In genomic region chr17:1485748-1486376, GRCh38 we compare ENCODE assay signal across 1 cellular context.
A peak's percentile ranks its signal among the peaks of the same experiment; 100 is the strongest.
TF ChIP-seq lines count a peak whose summit lies in the region.

No MANE protein-coding gene starts in this region.

TF ChIP-seq in GM12878, 131 proteins besides CTCF, POLR2A, EP300 and RAD21 (continued from another document and continues in another):
- TF ChIP-seq CUX1 (IDR thresholded peaks at IDR 0.05; ENCODE audit: insufficient replicate concordance, low read depth, low read length), result no peak
- no peak for TF ChIP-seq NBN (IDR thresholded peaks at IDR 0.05)
- no peak for TF ChIP-seq BCL3 (IDR thresholded peaks at IDR 0.05; ENCODE audit: borderline replicate concordance, insufficient read depth, low read depth, low read length, poor library complexity, severe bottlenecking)
- no peak for TF ChIP-seq ASH2L (IDR thresholded peaks at IDR 0.05; ENCODE audit: borderline replicate concordance, low read depth)
- TF ChIP-seq GABPA (IDR thresholded peaks at IDR 0.05; ENCODE audit: low read depth), result no peak
- TF ChIP-seq ATF2 (IDR thresholded peaks at IDR 0.05; ENCODE audit: low read length), result no peak
- no peak for TF ChIP-seq RUNX3 (IDR thresholded peaks at IDR 0.05; ENCODE audit: low read length)
- TF ChIP-seq NFIC (IDR thresholded peaks at IDR 0.05; ENCODE audit: low read depth, low read length), result no peak
- no peak for TF ChIP-seq SUZ12 (IDR thresholded peaks at IDR 0.05; ENCODE audit: unreplicated experiment)
- no peak for TF ChIP-seq JUNB (IDR thresholded peaks at IDR 0.05)
- TF ChIP-seq ZNF207 (IDR thresholded peaks at IDR 0.05; ENCODE audit: borderline replicate concordance), result 0 out of 2 replicates have a peak, but pooled peaks have one; percentile 7
- 0 out of 2 replicates have a peak, but pooled peaks have one; percentile 14 for TF ChIP-seq BCL11A (IDR thresholded peaks at IDR 0.05; ENCODE audit: low read depth, low read length)
- TF ChIP-seq E2F4 (IDR thresholded peaks at IDR 0.05; ENCODE audit: low read depth, low read length), result no peak
- TF ChIP-seq ZNF24 (IDR thresholded peaks at IDR 0.05), result no peak
- no peak for TF ChIP-seq STAT3 (IDR thresholded peaks at IDR 0.05; ENCODE audit: low read depth, low read length)
- no peak for TF ChIP-seq ESRRA (IDR thresholded peaks at IDR 0.05; ENCODE audit: low read length)
- TF ChIP-seq RELA (IDR thresholded peaks at IDR 0.05; ENCODE audit: borderline replicate concordance, partially characterized antibody), result peak; percentile 51
- TF ChIP-seq NR2C2 (IDR thresholded peaks at IDR 0.05; ENCODE audit: borderline replicate concordance, control insufficient read depth, insufficient read length, low read depth), result no peak
- no peak for TF ChIP-seq ZNF592 (IDR thresholded peaks at IDR 0.05)
- TF ChIP-seq MYB (IDR thresholded peaks at IDR 0.05; ENCODE audit: borderline replicate concordance, low read depth, low read length), result no peak
- peak; percentile 43; the same call in 1 of the 2 replicates for TF ChIP-seq BACH1 (IDR thresholded peaks at IDR 0.05; ENCODE audit: borderline replicate concordance)
- no peak for TF ChIP-seq KLF5 (IDR thresholded peaks at IDR 0.05; ENCODE audit: partially characterized antibody)
- TF ChIP-seq E4F1 (IDR thresholded peaks at IDR 0.05; ENCODE audit: borderline replicate concordance, partially characterized antibody), result no peak
- 0 out of 2 replicates have a peak, but pooled peaks have one; percentile 4 for TF ChIP-seq MEF2A (IDR thresholded peaks at IDR 0.05; ENCODE audit: insufficient read depth, low read depth, low read length)
- TF ChIP-seq REST (IDR thresholded peaks at IDR 0.05; ENCODE audit: low read depth, low read length), result no peak
- peak in 1 of 2 experiments; percentile 38; a peak in 2 of 4 replicates for TF ChIP-seq BHLHE40 (IDR thresholded peaks at IDR 0.05; ENCODE audit: borderline replicate concordance in 1 of 2, low read depth in 2 of 2, low read length in 1 of 2)
- TF ChIP-seq CHD2 (IDR thresholded peaks at IDR 0.05; ENCODE audit: borderline replicate concordance, low read depth, low read length), result no peak
- peak; percentile 100 for TF ChIP-seq ZSCAN29 (IDR thresholded peaks at IDR 0.05)
- no peak for TF ChIP-seq SPI1 (IDR thresholded peaks at IDR 0.05; ENCODE audit: borderline replicate concordance, insufficient read depth, low read depth, low read length)
- TF ChIP-seq EGR1 (IDR thresholded peaks at IDR 0.05; ENCODE audit: borderline replicate concordance in 1 of 2, low read depth in 2 of 2, low read length in 2 of 2), result peak in 1 of 2 experiments; percentile 79; a peak in 2 of 3 replicates
- peak; percentile 27; the same call in 1 of the 2 replicates for TF ChIP-seq NKRF (conservative IDR thresholded peaks at IDR 0.05)
- peak; percentile 86 for TF ChIP-seq IKZF1 (conservative IDR thresholded peaks at IDR 0.05)
- TF ChIP-seq SIX5 (IDR thresholded peaks at IDR 0.05; ENCODE audit: low read depth, low read length, severe bottlenecking), result no peak
- TF ChIP-seq JUND (IDR thresholded peaks at IDR 0.05; ENCODE audit: low read depth, low read length), result no peak
- no peak for TF ChIP-seq KAT2A (conservative IDR thresholded peaks at IDR 0.05; ENCODE audit: control insufficient read depth, low read depth, low read length)
- TF ChIP-seq ATF3 (IDR thresholded peaks at IDR 0.05; ENCODE audit: borderline replicate concordance, extremely low read depth, low read depth, low read length), result no peak
